Comparison of ENCODE assay signal across 15 cellular contexts in the genomic region with DNA sequence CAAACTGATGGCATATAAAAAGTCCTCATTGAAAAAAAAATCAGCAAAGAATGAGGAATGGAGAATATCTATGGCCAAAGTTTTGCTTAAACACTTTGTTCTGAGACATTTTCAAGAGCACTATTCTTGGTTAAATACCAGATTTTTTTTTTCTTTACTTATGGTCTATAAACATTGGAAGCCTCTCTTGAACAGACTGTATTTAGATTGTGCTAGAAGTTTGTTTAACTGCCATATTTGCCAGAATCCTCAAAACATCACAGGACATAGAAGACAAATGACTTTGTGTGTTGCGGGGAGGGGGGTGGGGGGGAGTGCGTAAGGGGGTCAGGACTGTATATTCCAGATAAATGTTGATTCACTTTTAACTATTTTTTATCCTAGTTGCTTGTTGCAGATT.
"Had no signal": no experiment of that assay in that cellular context is flagged by ENCODE, and none has a peak within 500 bp of the region (broad histone marks: within the 10 kb centered on the region; RNA-seq: fewer than 3 reads in every experiment).

No MANE protein-coding gene starts in this region.

- H3K36me3 Mint-ChIP-seq: naive thymus-derived CD4-positive, alpha-beta T cell; WTC11 had no signal

- H3K9me3 ChIP-seq: colonic mucosa, suprapubic skin had no signal

- H3K4me3 ChIP-seq: cardiac muscle cell, colonic mucosa, suprapubic skin had no signal

- H3K27ac Mint-ChIP-seq: activated CD4-positive, alpha-beta T cell treated with anti-CD3 and anti-CD28 coated beads, Interleukin-2, amount 10 ng/mL, durations not matched to agents 24 days and 14 days; activated naive CD8-positive, alpha-beta T cell treated with anti-CD3 and anti-CD28 coated beads, Interleukin-2, amount 50 U/mL, for 24 hours; naive thymus-derived CD4-positive, alpha-beta T cell; T-helper 1 cell treated with Interleukin-12 subunit alpha and Interleukin-12 subunit beta and Interleukin-4 antibody, amounts not matched to agents 30 μg/mL and 1 μg/mL, for 36 hours; WTC11 had no signal

- H3K4me1 Mint-ChIP-seq: activated CD4-positive, alpha-beta T cell treated with anti-CD3 and anti-CD28 coated beads, Interleukin-2, amount 10 ng/mL, durations not matched to agents 24 days and 14 days; activated naive CD8-positive, alpha-beta T cell treated with anti-CD3 and anti-CD28 coated beads, Interleukin-2, amount 50 U/mL, for 24 hours; naive thymus-derived CD4-positive, alpha-beta T cell had no signal

- H3K4me1 ChIP-seq: colonic mucosa, suprapubic skin had no signal

- H3K27me3 Mint-ChIP-seq: activated CD4-positive, alpha-beta T cell treated with anti-CD3 and anti-CD28 coated beads, Interleukin-2, amount 10 ng/mL, durations not matched to agents 24 days and 14 days; activated naive CD8-positive, alpha-beta T cell treated with anti-CD3 and anti-CD28 coated beads, Interleukin-2, amount 50 U/mL, for 24 hours; naive thymus-derived CD4-positive, alpha-beta T cell had no signal

- H3K36me3 ChIP-seq: cardiac muscle cell, colonic mucosa, suprapubic skin had no signal

- H3K27me3 ChIP-seq: cardiac muscle cell, colonic mucosa, suprapubic skin had no signal

- H3K27ac ChIP-seq: cardiac muscle cell, colonic mucosa, suprapubic skin had no signal

- ATAC-seq: activated naive CD8-positive, alpha-beta T cell treated with anti-CD3 and anti-CD28 coated beads, Interleukin-2, amount 50 U/mL, for 24 hours; left ventricle myocardium superior; naive thymus-derived CD4-positive, alpha-beta T cell; WTC11 had no signal

- DNase-seq: activated CD4-positive, alpha-beta T cell treated with anti-CD3 and anti-CD28 coated beads, Interleukin-2, amount 10 ng/mL, durations not matched to agents 24 days and 14 days; activated CD8-positive, alpha-beta memory T cell treated with anti-CD3 and anti-CD28 coated beads for 24 hours; activated naive CD4-positive, alpha-beta T cell treated with Interleukin-2 at 50 U/mL for 16 hours; activated naive CD8-positive, alpha-beta T cell treated with anti-CD3 and anti-CD28 coated beads, Interleukin-2, amount 50 U/mL, for 24 hours; colonic mucosa; kidney; left ventricle myocardium superior; midbrain; naive thymus-derived CD4-positive, alpha-beta T cell; stimulated activated CD4-positive, alpha-beta T cell treated with anti-CD3 and anti-CD28 coated beads, Interleukin-12 subunit alpha, Interleukin-12 subunit beta, amount 100 ng/mL, for 4 hours; stimulated activated naive CD4-positive, alpha-beta T cell had no signal

- H3K9me3 Mint-ChIP-seq: activated CD4-positive, alpha-beta T cell treated with anti-CD3 and anti-CD28 coated beads, Interleukin-2, amount 10 ng/mL, durations not matched to agents 24 days and 14 days; activated naive CD8-positive, alpha-beta T cell treated with anti-CD3 and anti-CD28 coated beads, Interleukin-2, amount 50 U/mL, for 24 hours; naive thymus-derived CD4-positive, alpha-beta T cell; T-helper 1 cell treated with Interleukin-12 subunit alpha and Interleukin-12 subunit beta and Interleukin-4 antibody, amounts not matched to agents 30 μg/mL and 1 μg/mL, for 36 hours; WTC11 had no signal

- H3K4me3 Mint-ChIP-seq: activated CD4-positive, alpha-beta T cell treated with anti-CD3 and anti-CD28 coated beads, Interleukin-2, amount 10 ng/mL, durations not matched to agents 24 days and 14 days; activated naive CD8-positive, alpha-beta T cell treated with anti-CD3 and anti-CD28 coated beads, Interleukin-2, amount 50 U/mL, for 24 hours; naive thymus-derived CD4-positive, alpha-beta T cell; T-helper 1 cell treated with Interleukin-12 subunit alpha and Interleukin-12 subunit beta and Interleukin-4 antibody, amounts not matched to agents 30 μg/mL and 1 μg/mL, for 36 hours; WTC11 had no signal
